16 cellular contexts compared by ENCODE assay signal in genomic region chr17:73230088-73230487, GRCh38. TPM values are rescaled to one million over a fixed set of nuclear protein-coding genes. Genes with fewer than 3 reads are reported as not detected.
DNase-seq lines count a peak whose midpoint lies in the region; ATAC-seq and TF ChIP-seq lines count a peak whose summit lies in the region.
"Had no signal": no experiment of that assay in that cellular context is flagged by ENCODE, and none has a peak within 500 bp of the region (broad histone marks: within the 10 kb centered on the region; RNA-seq: fewer than 3 reads in every experiment).

No MANE protein-coding gene starts in this region.

- peaks cover 24% of the 10 kb centered on the region for H3K36me3 Mint-ChIP-seq in activated naive CD4-positive, alpha-beta T cell treated with anti-CD3 and anti-CD28 coated beads for 36 hours (ENCODE audit: low read depth)
- peaks cover 8 to 18% of the 10 kb centered on the region in 2 donors for H3K36me3 Mint-ChIP-seq in activated naive CD4-positive, alpha-beta T cell treated with anti-CD3 and anti-CD28 coated beads, Interleukin-2, amount 50 U/mL, for 72 hours
- no peaks in the 10 kb centered on the region for H3K36me3 Mint-ChIP-seq in endothelial cell (ENCODE audit: low read depth, unreplicated experiment)
- H3K36me3 Mint-ChIP-seq in stimulated activated effector memory CD8-positive, alpha-beta T cell treated with anti-CD3 and anti-CD28 coated beads, Interleukin-12 subunit alpha, Interleukin-12 subunit beta, amount 100 ng/mL, for 72 hours, result peaks cover 37% of the 10 kb centered on the region

- H3K27me3 Mint-ChIP-seq in activated naive CD4-positive, alpha-beta T cell treated with anti-CD3 and anti-CD28 coated beads for 36 hours (ENCODE audit: low read depth), result no peaks in the 10 kb centered on the region
- H3K27me3 Mint-ChIP-seq in endothelial cell (ENCODE audit: unreplicated experiment), result peaks cover 3% of the 10 kb centered on the region

- DNase-seq in activated naive CD4-positive, alpha-beta T cell treated with anti-CD3 and anti-CD28 coated beads for 36 hours, result no peak
- DNase-seq in activated naive CD4-positive, alpha-beta T cell treated with anti-CD3 and anti-CD28 coated beads, Interleukin-2, amount 50 U/mL, for 72 hours (ENCODE audit: low spot score in 2 of 2), result no peak
- DNase-seq in OCI-LY7 (ENCODE audit: low spot score) (no peak), endothelial cell (ENCODE audit: low spot score) (no peak), cardiac septum (ENCODE audit: low spot score) (no peak), iPS-NIHi7 (ENCODE audit: extremely low spot score) (no peak), mucosa of descending colon (no peak)
- no peak for DNase-seq in stimulated activated effector memory CD8-positive, alpha-beta T cell treated with anti-CD3 and anti-CD28 coated beads, Interleukin-12 subunit alpha, Interleukin-12 subunit beta, amount 100 ng/mL, for 72 hours (ENCODE audit: low spot score in 2 of 2)
- DNase-seq: activated CD4-positive, CD25-positive, alpha-beta regulatory T cell; activated gamma-delta T cell treated with Interleukin-2 at 50 U/mL for 16 hours; AML-193; caudate nucleus; GF-D8; NCI-H146; stimulated activated CD4-positive, alpha-beta T cell treated with anti-CD3 and anti-CD28 coated beads, Interleukin-1b, Interleukin-23, amount 100 ng/mL, for 48 hours had no signal

- H3K9me3 ChIP-seq in OCI-LY7 (ENCODE audit: low read length) (no peaks in the 10 kb centered on the region), mucosa of descending colon (no peaks in the 10 kb centered on the region)

- CTCF ChIA-PET in activated naive CD4-positive, alpha-beta T cell treated with anti-CD3 and anti-CD28 coated beads for 36 hours (lab: Charles Lee), result interaction anchor here (0.6 kb wide), 1 partner anchor 81 kb away, joined by 11 read pairs; no protein-coding TSS in a partner anchor
- CTCF ChIA-PET in OCI-LY7 (lab: Charles Lee; ENCODE audit: unreplicated experiment), result no interaction called here

- intact Hi-C loops in activated naive CD4-positive, alpha-beta T cell treated with anti-CD3 and anti-CD28 coated beads for 36 hours (cut with micrococcal nuclease), result no loop called here
- intact Hi-C loops in OCI-LY7 (cut with micrococcal nuclease; ENCODE audit: unreplicated experiment), result no loop called here
- intact Hi-C loops in cardiac septum (cut with DNase I), result loop anchor here (2.0 to 5.0 kb wide), 2 partner anchors 37 to 503 kb away; partner anchors contain the start of gene COG1
- intact Hi-C loops in mucosa of descending colon (cut with DNase I, micrococcal nuclease), result no loop called here

- H3K4me1 Mint-ChIP-seq in activated naive CD4-positive, alpha-beta T cell treated with anti-CD3 and anti-CD28 coated beads for 36 hours (ENCODE audit: low read depth), result peaks cover 57% of the 10 kb centered on the region
- peaks cover 19% of the 10 kb centered on the region for H3K4me1 Mint-ChIP-seq in endothelial cell (ENCODE audit: unreplicated experiment)
- peaks cover 53% of the 10 kb centered on the region for H3K4me1 Mint-ChIP-seq in stimulated activated effector memory CD8-positive, alpha-beta T cell treated with anti-CD3 and anti-CD28 coated beads, Interleukin-12 subunit alpha, Interleukin-12 subunit beta, amount 100 ng/mL, for 72 hours

- H3K4me3 ChIP-seq in OCI-LY7 (ENCODE audit: low read depth, low read length, poor library complexity, severe bottlenecking) (no peak overlapping the region), mucosa of descending colon (no peak overlapping the region)
- H3K4me3 ChIP-seq: lung had no signal

- peaks cover 33% of the 10 kb centered on the region for H4K20me1 ChIP-seq in OCI-LY7 (ENCODE audit: insufficient read depth, low read length)

- no peaks in the 10 kb centered on the region for H3K9me3 Mint-ChIP-seq in activated naive CD4-positive, alpha-beta T cell treated with anti-CD3 and anti-CD28 coated beads for 36 hours
- H3K9me3 Mint-ChIP-seq in activated naive CD4-positive, alpha-beta T cell treated with anti-CD3 and anti-CD28 coated beads, Interleukin-2, amount 50 U/mL, for 72 hours, result no peaks in the 10 kb centered on the region
- H3K9me3 Mint-ChIP-seq in endothelial cell (ENCODE audit: unreplicated experiment), result no peaks in the 10 kb centered on the region
- no peaks in the 10 kb centered on the region for H3K9me3 Mint-ChIP-seq in stimulated activated effector memory CD8-positive, alpha-beta T cell treated with anti-CD3 and anti-CD28 coated beads, Interleukin-12 subunit alpha, Interleukin-12 subunit beta, amount 100 ng/mL, for 72 hours

- H3K4me2 ChIP-seq in OCI-LY7 (ENCODE audit: low read length), result peak overlapping the region; percentile 87

- H3K4me1 ChIP-seq in OCI-LY7 (ENCODE audit: insufficient read depth, low read length, poor library complexity, severe bottlenecking), result peaks cover 52% of the 10 kb centered on the region
- peaks cover 53% of the 10 kb centered on the region for H3K4me1 ChIP-seq in mucosa of descending colon (ENCODE audit: low read depth)

- no peak for ATAC-seq in activated naive CD4-positive, alpha-beta T cell treated with anti-CD3 and anti-CD28 coated beads, Interleukin-2, amount 50 U/mL, for 72 hours
- ATAC-seq in stimulated activated effector memory CD8-positive, alpha-beta T cell treated with anti-CD3 and anti-CD28 coated beads, Interleukin-12 subunit alpha, Interleukin-12 subunit beta, amount 100 ng/mL, for 72 hours, result no peak
- no peak for ATAC-seq in mucosa of descending colon

- H3K36me3 ChIP-seq in OCI-LY7 (ENCODE audit: insufficient read depth, low read length) (peaks cover 36% of the 10 kb centered on the region), mucosa of descending colon (ENCODE audit: low read depth) (no peaks in the 10 kb centered on the region)

- H3K79me2 ChIP-seq in OCI-LY7 (ENCODE audit: insufficient read depth, low read depth, low read length), result peaks cover 83% of the 10 kb centered on the region

- no peak overlapping the region for H2AFZ ChIP-seq in OCI-LY7 (ENCODE audit: low read length)

- POLR2A ChIA-PET in OCI-LY7 (lab: Charles Lee), result interaction anchor here (3.3 kb wide), 1 partner anchor 35 kb away, joined by 19 read pairs; no protein-coding TSS in a partner anchor

- no peak for TF ChIP-seq CTCF in OCI-LY7 (conservative IDR thresholded peaks at IDR 0.05; ENCODE audit: low read length)
- no peak for TF ChIP-seq CTCF in endothelial cell (IDR thresholded peaks at IDR 0.05; ENCODE audit: unreplicated experiment)
- no peak for TF ChIP-seq CTCF in mucosa of descending colon (IDR thresholded peaks at IDR 0.05)

- BruUV-seq in OCI-LY7 (replicated peaks; lab: Mats Ljungman, UMichigan), result no TSS peak

- no peak overlapping the region for H3K27ac ChIP-seq in OCI-LY7 (ENCODE audit: low read depth, low read length, poor library complexity, severe bottlenecking)

- peak overlapping the region; percentile 96 for H3K4me3 Mint-ChIP-seq in activated naive CD4-positive, alpha-beta T cell treated with anti-CD3 and anti-CD28 coated beads for 36 hours
- H3K4me3 Mint-ChIP-seq in endothelial cell (ENCODE audit: unreplicated experiment), result peak overlapping the region; percentile 98
- H3K4me3 Mint-ChIP-seq in stimulated activated effector memory CD8-positive, alpha-beta T cell treated with anti-CD3 and anti-CD28 coated beads, Interleukin-12 subunit alpha, Interleukin-12 subunit beta, amount 100 ng/mL, for 72 hours, result peak overlapping the region; percentile 90

- no peaks in the 10 kb centered on the region for H3K9me2 ChIP-seq in OCI-LY7 (ENCODE audit: insufficient read depth, low read length)

- no peak overlapping the region for H3K27ac Mint-ChIP-seq in activated naive CD4-positive, alpha-beta T cell treated with anti-CD3 and anti-CD28 coated beads for 36 hours
- peak overlapping the region in 1 of 2 donors; percentile 22 for H3K27ac Mint-ChIP-seq in activated naive CD4-positive, alpha-beta T cell treated with anti-CD3 and anti-CD28 coated beads, Interleukin-2, amount 50 U/mL, for 72 hours
- no peak overlapping the region for H3K27ac Mint-ChIP-seq in endothelial cell (ENCODE audit: unreplicated experiment)
- peak overlapping the region; percentile 32 for H3K27ac Mint-ChIP-seq in stimulated activated effector memory CD8-positive, alpha-beta T cell treated with anti-CD3 and anti-CD28 coated beads, Interleukin-12 subunit alpha, Interleukin-12 subunit beta, amount 100 ng/mL, for 72 hours

RNA-seq across cellular contexts. Expression of gene CPSF4L, which starts 31.6 kb away (rescaled TPM):
- not detected for total RNA-seq in activated naive CD4-positive, alpha-beta T cell treated with anti-CD3 and anti-CD28 coated beads for 36 hours
- total RNA-seq in activated naive CD4-positive, alpha-beta T cell treated with anti-CD3 and anti-CD28 coated beads, Interleukin-2, amount 50 U/mL, for 72 hours, result not detected
- total RNA-seq in OCI-LY7 (2014; rRNA removed; shearing (Covaris generic)), result not detected in 2 replicates
- total RNA-seq in OCI-LY7 (2022) (not detected in 2 replicates), endothelial cell (ENCODE audit: unreplicated experiment) (not detected), cardiac septum (not detected), mucosa of descending colon (not detected)
- total RNA-seq: lung had no signal

RNA-seq across cellular contexts. Expression of gene COG1, which starts 37.2 kb away (rescaled TPM):
- 10 to 100 TPM; 31.4 to 32.1 TPM for total RNA-seq in activated naive CD4-positive, alpha-beta T cell treated with anti-CD3 and anti-CD28 coated beads for 36 hours
- total RNA-seq in activated naive CD4-positive, alpha-beta T cell treated with anti-CD3 and anti-CD28 coated beads, Interleukin-2, amount 50 U/mL, for 72 hours, result 10 to 100 TPM; 26.8 to 40.5 TPM
- 19.8 and 38.3 TPM in 2 replicates for total RNA-seq in OCI-LY7 (2014; rRNA removed; shearing (Covaris generic))
- total RNA-seq in OCI-LY7 (2022) (44.1 and 47.5 TPM in 2 replicates), endothelial cell (ENCODE audit: unreplicated experiment) (27.8 TPM), cardiac septum (48.5 TPM), mucosa of descending colon (10 to 100 TPM; 55.7 to 66.0 (median 57.9) TPM)
